20 cellular contexts compared by ENCODE assay signal in genomic region chr2:180539541-180539940, GRCh38.
"Had no signal": no experiment of that assay in that cellular context is flagged by ENCODE, and none has a peak within 500 bp of the region (broad histone marks: within the 10 kb centered on the region; RNA-seq: fewer than 3 reads in every experiment).

No MANE protein-coding gene starts in this region.

- H3K4me3 ChIP-seq: body of pancreas, gastrocnemius medialis, heart right ventricle, lower lobe of right lung, prostate gland, suprapubic skin had no signal

- H3K27me3 Mint-ChIP-seq: activated CD4-positive, alpha-beta T cell treated with anti-CD3 and anti-CD28 coated beads for 36 hours; activated CD8-positive, alpha-beta memory T cell treated with anti-CD3 and anti-CD28 coated beads, Interleukin-2, amount 10 ng/mL, durations not matched to agents 7 days and 5 days; activated T-cell treated with anti-CD3 and anti-CD28 coated beads, Interleukin-2, amount 50 U/mL, for 24 hours; type B pancreatic cell had no signal

- DNase-seq: activated CD4-positive, alpha-beta memory T cell treated with anti-CD3 and anti-CD28 coated beads for 36 hours; activated CD4-positive, alpha-beta T cell treated with anti-CD3 and anti-CD28 coated beads for 36 hours; activated CD8-positive, alpha-beta memory T cell treated with anti-CD3 and anti-CD28 coated beads, Interleukin-2, amount 10 ng/mL, durations not matched to agents 7 days and 5 days; activated effector memory CD4-positive, alpha-beta T cell treated with Interleukin-2 at 50 U/mL for 16 hours; activated T-cell treated with anti-CD3 and anti-CD28 coated beads, Interleukin-2, amount 50 U/mL, for 24 hours; body of pancreas; caudate nucleus; erythroblast; gastrocnemius medialis; heart right ventricle; left cardiac atrium; lower lobe of right lung; right cardiac atrium; small intestine; stimulated activated naive CD8-positive, alpha-beta T cell treated with anti-CD3 and anti-CD28 coated beads, Interleukin-15, Interleukin-2, amounts not matched to agents 100 U/mL and 50 U/mL, for 24 hours had no signal

- ATAC-seq: activated CD4-positive, alpha-beta T cell treated with anti-CD3 and anti-CD28 coated beads for 36 hours; activated CD8-positive, alpha-beta memory T cell treated with anti-CD3 and anti-CD28 coated beads, Interleukin-2, amount 10 ng/mL, durations not matched to agents 7 days and 5 days; body of pancreas; gastrocnemius medialis; heart right ventricle; left cardiac atrium; lower lobe of right lung; right cardiac atrium; stimulated activated naive CD8-positive, alpha-beta T cell treated with anti-CD3 and anti-CD28 coated beads, Interleukin-15, Interleukin-2, amounts not matched to agents 100 U/mL and 50 U/mL, for 24 hours had no signal

- H3K27ac ChIP-seq: body of pancreas, gastrocnemius medialis, heart right ventricle, lower lobe of right lung, prostate gland, suprapubic skin had no signal

- H3K36me3 ChIP-seq: gastrocnemius medialis, heart right ventricle, lower lobe of right lung, prostate gland, suprapubic skin had no signal

- H3K9me3 Mint-ChIP-seq: activated CD4-positive, alpha-beta memory T cell treated with anti-CD3 and anti-CD28 coated beads for 36 hours; activated T-cell treated with anti-CD3 and anti-CD28 coated beads, Interleukin-2, amount 50 U/mL, for 24 hours; type B pancreatic cell had no signal

- H3K27me3 ChIP-seq: body of pancreas, gastrocnemius medialis, heart right ventricle, suprapubic skin had no signal

- H3K27ac Mint-ChIP-seq: activated CD4-positive, alpha-beta memory T cell treated with anti-CD3 and anti-CD28 coated beads for 36 hours; activated CD4-positive, alpha-beta T cell treated with anti-CD3 and anti-CD28 coated beads for 36 hours; activated CD8-positive, alpha-beta memory T cell treated with anti-CD3 and anti-CD28 coated beads, Interleukin-2, amount 10 ng/mL, durations not matched to agents 7 days and 5 days; activated naive CD4-positive, alpha-beta T cell treated with anti-CD3 and anti-CD28 coated beads, Interleukin-2, amount 50 U/mL, for 24 hours; activated T-cell treated with anti-CD3 and anti-CD28 coated beads, Interleukin-2, amount 50 U/mL, for 24 hours; mesothelial cell of epicardium; type B pancreatic cell had no signal

- H3K36me3 Mint-ChIP-seq: activated CD4-positive, alpha-beta memory T cell treated with anti-CD3 and anti-CD28 coated beads for 36 hours; activated CD8-positive, alpha-beta memory T cell treated with anti-CD3 and anti-CD28 coated beads, Interleukin-2, amount 10 ng/mL, durations not matched to agents 7 days and 5 days; activated naive CD4-positive, alpha-beta T cell treated with anti-CD3 and anti-CD28 coated beads, Interleukin-2, amount 50 U/mL, for 24 hours; mesothelial cell of epicardium; type B pancreatic cell had no signal

- H3K4me3 Mint-ChIP-seq: activated CD4-positive, alpha-beta memory T cell treated with anti-CD3 and anti-CD28 coated beads for 36 hours; activated CD4-positive, alpha-beta T cell treated with anti-CD3 and anti-CD28 coated beads for 36 hours; activated CD8-positive, alpha-beta memory T cell treated with anti-CD3 and anti-CD28 coated beads, Interleukin-2, amount 10 ng/mL, durations not matched to agents 7 days and 5 days; activated naive CD4-positive, alpha-beta T cell treated with anti-CD3 and anti-CD28 coated beads, Interleukin-2, amount 50 U/mL, for 24 hours; activated T-cell treated with anti-CD3 and anti-CD28 coated beads, Interleukin-2, amount 50 U/mL, for 24 hours; mesothelial cell of epicardium; type B pancreatic cell had no signal

- H3K9me3 ChIP-seq: body of pancreas, gastrocnemius medialis, heart right ventricle, lower lobe of right lung, prostate gland, suprapubic skin had no signal

- H3K4me1 Mint-ChIP-seq: activated CD4-positive, alpha-beta T cell treated with anti-CD3 and anti-CD28 coated beads for 36 hours; activated CD8-positive, alpha-beta memory T cell treated with anti-CD3 and anti-CD28 coated beads, Interleukin-2, amount 10 ng/mL, durations not matched to agents 7 days and 5 days; activated naive CD4-positive, alpha-beta T cell treated with anti-CD3 and anti-CD28 coated beads, Interleukin-2, amount 50 U/mL, for 24 hours had no signal

- H3K4me1 ChIP-seq: body of pancreas, gastrocnemius medialis, lower lobe of right lung, prostate gland, suprapubic skin had no signal
